In the genomic region with DNA sequence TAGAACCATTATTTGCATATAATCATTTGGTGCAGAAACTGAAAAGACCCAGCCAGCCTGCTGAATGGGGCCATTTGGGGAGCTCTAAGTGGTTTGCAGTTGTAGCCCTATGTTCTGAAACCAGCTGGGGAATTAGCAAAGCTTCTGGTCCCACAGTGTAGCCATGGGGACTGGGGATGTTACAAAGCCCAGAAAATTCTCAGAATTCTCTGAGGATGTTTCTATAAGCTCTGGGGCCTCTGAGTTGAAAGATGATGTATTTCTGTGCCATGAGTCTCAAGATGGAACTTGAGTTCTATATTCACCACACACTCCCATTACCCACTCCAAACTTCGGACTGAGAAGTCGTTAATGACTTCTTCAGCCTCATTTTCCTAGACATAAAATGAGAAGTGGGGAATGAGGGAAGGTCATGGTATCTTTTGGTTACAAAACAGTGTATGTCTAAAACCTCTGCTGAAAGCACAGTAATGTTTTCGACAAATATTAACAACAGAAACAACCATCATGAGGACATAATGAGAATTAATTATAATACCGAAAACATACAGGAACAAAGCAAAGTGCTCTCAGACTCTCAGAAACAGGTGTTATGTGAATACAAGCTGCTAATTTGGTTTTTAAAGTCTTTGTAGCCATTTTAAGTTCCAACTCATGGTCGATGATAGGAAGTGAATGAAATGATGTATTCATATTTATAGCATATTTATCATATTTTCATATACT, we compare ENCODE assay signal across 1 cellular context.
TF ChIP-seq lines count a peak whose summit lies in the region.

No MANE protein-coding gene starts in this region.

TF ChIP-seq in GM12878, 131 proteins besides CTCF, POLR2A, EP300 and RAD21 (continued from another document):
- TF ChIP-seq, protein P1, sequence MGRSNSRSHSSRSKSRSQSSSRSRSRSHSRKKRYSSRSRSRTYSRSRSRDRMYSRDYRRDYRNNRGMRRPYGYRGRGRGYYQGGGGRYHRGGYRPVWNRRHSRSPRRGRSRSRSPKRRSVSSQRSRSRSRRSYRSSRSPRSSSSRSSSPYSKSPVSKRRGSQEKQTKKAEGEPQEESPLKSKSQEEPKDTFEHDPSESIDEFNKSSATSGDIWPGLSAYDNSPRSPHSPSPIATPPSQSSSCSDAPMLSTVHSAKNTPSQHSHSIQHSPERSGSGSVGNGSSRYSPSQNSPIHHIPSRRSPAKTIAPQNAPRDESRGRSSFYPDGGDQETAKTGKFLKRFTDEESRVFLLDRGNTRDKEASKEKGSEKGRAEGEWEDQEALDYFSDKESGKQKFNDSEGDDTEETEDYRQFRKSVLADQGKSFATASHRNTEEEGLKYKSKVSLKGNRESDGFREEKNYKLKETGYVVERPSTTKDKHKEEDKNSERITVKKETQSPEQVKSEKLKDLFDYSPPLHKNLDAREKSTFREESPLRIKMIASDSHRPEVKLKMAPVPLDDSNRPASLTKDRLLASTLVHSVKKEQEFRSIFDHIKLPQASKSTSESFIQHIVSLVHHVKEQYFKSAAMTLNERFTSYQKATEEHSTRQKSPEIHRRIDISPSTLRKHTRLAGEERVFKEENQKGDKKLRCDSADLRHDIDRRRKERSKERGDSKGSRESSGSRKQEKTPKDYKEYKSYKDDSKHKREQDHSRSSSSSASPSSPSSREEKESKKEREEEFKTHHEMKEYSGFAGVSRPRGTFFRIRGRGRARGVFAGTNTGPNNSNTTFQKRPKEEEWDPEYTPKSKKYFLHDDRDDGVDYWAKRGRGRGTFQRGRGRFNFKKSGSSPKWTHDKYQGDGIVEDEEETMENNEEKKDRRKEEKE (IDR thresholded peaks at IDR 0.05): no peak
- TF ChIP-seq SREBF1 (IDR thresholded peaks at IDR 0.05; ENCODE audit: low read length) (no peak), MEF2B (IDR thresholded peaks at IDR 0.05; ENCODE audit: partially characterized antibody, poor library complexity, severe bottlenecking) (peak; percentile 96), IKZF2 (IDR thresholded peaks at IDR 0.05) (peak; percentile 75), NR2F1 (conservative IDR thresholded peaks at IDR 0.05) (peak; percentile 24; the same call in 1 of the 2 replicates), IRF4 (IDR thresholded peaks at IDR 0.05; ENCODE audit: low read depth, low read length) (peak; percentile 39; the same call in 1 of the 2 replicates), ZNF384 (IDR thresholded peaks at IDR 0.05; ENCODE audit: borderline replicate concordance, low read depth, low read length) (no peak), RBBP5 (conservative IDR thresholded peaks at IDR 0.05) (no peak), GATAD2B (conservative IDR thresholded peaks at IDR 0.05; ENCODE audit: low read depth) (peak; percentile 53; the same call in 1 of the 2 replicates), BACH1 (IDR thresholded peaks at IDR 0.05; ENCODE audit: borderline replicate concordance) (no peak), SPI1 (IDR thresholded peaks at IDR 0.05; ENCODE audit: borderline replicate concordance, insufficient read depth, low read depth, low read length) (peak; percentile 21; the same call in 1 of the 2 replicates), ZNF217 (IDR thresholded peaks at IDR 0.05) (no peak), RUNX3 (IDR thresholded peaks at IDR 0.05; ENCODE audit: low read length) (peak; percentile 49), CEBPB (IDR thresholded peaks at IDR 0.05; ENCODE audit: borderline replicate concordance in 1 of 2, low read depth in 2 of 2, low read length in 2 of 2) (no peak), TCF12 (IDR thresholded peaks at IDR 0.05; ENCODE audit: low read depth, low read length) (peak; percentile 81; the same call in 1 of the 2 replicates), TAF1 (IDR thresholded peaks at IDR 0.05; ENCODE audit: borderline replicate concordance, low read depth, low read length) (no peak), RB1 (IDR thresholded peaks at IDR 0.05; ENCODE audit: borderline replicate concordance) (no peak), ZNF687 (IDR thresholded peaks at IDR 0.05) (peak; percentile 36), CUX1 (IDR thresholded peaks at IDR 0.05; ENCODE audit: insufficient replicate concordance, low read depth, low read length) (peak; percentile 93), POU2F2 (IDR thresholded peaks at IDR 0.05; ENCODE audit: borderline replicate concordance, low read depth, low read length) (peak; percentile 85; the same call in 1 of the 3 replicates), CREB1 (IDR thresholded peaks at IDR 0.05; ENCODE audit: low read depth) (0 out of 2 replicates have a peak, but pooled peaks have one; percentile 28), ESRRA (IDR thresholded peaks at IDR 0.05; ENCODE audit: low read length) (no peak), RELB (IDR thresholded peaks at IDR 0.05; ENCODE audit: low read depth) (peak; percentile 62; the same call in 1 of the 2 replicates), YY1 (IDR thresholded peaks at IDR 0.05; ENCODE audit: low read depth, low read length) (peak; percentile 38; the same call in 1 of the 2 replicates), SMAD1 (IDR thresholded peaks at IDR 0.05; ENCODE audit: low read depth, partially characterized antibody) (peak; percentile 78), ATF7 (IDR thresholded peaks at IDR 0.05; ENCODE audit: low read depth) (peak; percentile 64), KLF5 (IDR thresholded peaks at IDR 0.05; ENCODE audit: partially characterized antibody) (no peak), CHD2 (IDR thresholded peaks at IDR 0.05; ENCODE audit: borderline replicate concordance, low read depth, low read length) (no peak), YBX1 (IDR thresholded peaks at IDR 0.05) (no peak), IKZF1 (conservative IDR thresholded peaks at IDR 0.05) (peak; percentile 54; the same call in 1 of the 2 replicates), SIX5 (IDR thresholded peaks at IDR 0.05; ENCODE audit: low read depth, low read length, severe bottlenecking) (no peak), EED (IDR thresholded peaks at IDR 0.05; ENCODE audit: low read depth) (no peak), MTA2 (IDR thresholded peaks at IDR 0.05; ENCODE audit: low read depth) (no peak), GABPA (IDR thresholded peaks at IDR 0.05; ENCODE audit: low read depth) (no peak)
- TF ChIP-seq, protein P2, sequence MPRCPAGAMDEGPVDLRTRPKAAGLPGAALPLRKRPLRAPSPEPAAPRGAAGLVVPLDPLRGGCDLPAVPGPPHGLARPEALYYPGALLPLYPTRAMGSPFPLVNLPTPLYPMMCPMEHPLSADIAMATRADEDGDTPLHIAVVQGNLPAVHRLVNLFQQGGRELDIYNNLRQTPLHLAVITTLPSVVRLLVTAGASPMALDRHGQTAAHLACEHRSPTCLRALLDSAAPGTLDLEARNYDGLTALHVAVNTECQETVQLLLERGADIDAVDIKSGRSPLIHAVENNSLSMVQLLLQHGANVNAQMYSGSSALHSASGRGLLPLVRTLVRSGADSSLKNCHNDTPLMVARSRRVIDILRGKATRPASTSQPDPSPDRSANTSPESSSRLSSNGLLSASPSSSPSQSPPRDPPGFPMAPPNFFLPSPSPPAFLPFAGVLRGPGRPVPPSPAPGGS (IDR thresholded peaks at IDR 0.05; ENCODE audit: borderline replicate concordance, insufficient read depth, low read depth, low read length, poor library complexity, severe bottlenecking): peak; percentile 37
- TF ChIP-seq, protein P3, sequence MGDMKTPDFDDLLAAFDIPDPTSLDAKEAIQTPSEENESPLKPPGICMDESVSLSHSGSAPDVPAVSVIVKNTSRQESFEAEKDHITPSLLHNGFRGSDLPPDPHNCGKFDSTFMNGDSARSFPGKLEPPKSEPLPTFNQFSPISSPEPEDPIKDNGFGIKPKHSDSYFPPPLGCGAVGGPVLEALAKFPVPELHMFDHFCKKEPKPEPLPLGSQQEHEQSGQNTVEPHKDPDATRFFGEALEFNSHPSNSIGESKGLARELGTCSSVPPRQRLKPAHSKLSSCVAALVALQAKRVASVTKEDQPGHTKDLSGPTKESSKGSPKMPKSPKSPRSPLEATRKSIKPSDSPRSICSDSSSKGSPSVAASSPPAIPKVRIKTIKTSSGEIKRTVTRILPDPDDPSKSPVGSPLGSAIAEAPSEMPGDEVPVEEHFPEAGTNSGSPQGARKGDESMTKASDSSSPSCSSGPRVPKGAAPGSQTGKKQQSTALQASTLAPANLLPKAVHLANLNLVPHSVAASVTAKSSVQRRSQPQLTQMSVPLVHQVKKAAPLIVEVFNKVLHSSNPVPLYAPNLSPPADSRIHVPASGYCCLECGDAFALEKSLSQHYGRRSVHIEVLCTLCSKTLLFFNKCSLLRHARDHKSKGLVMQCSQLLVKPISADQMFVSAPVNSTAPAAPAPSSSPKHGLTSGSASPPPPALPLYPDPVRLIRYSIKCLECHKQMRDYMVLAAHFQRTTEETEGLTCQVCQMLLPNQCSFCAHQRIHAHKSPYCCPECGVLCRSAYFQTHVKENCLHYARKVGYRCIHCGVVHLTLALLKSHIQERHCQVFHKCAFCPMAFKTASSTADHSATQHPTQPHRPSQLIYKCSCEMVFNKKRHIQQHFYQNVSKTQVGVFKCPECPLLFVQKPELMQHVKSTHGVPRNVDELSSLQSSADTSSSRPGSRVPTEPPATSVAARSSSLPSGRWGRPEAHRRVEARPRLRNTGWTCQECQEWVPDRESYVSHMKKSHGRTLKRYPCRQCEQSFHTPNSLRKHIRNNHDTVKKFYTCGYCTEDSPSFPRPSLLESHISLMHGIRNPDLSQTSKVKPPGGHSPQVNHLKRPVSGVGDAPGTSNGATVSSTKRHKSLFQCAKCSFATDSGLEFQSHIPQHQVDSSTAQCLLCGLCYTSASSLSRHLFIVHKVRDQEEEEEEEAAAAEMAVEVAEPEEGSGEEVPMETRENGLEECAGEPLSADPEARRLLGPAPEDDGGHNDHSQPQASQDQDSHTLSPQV (IDR thresholded peaks at IDR 0.05): peak; percentile 22; the same call in 1 of the 2 replicates
